Comparison of ENCODE assay signal across 8 cellular contexts in the genomic region with DNA sequence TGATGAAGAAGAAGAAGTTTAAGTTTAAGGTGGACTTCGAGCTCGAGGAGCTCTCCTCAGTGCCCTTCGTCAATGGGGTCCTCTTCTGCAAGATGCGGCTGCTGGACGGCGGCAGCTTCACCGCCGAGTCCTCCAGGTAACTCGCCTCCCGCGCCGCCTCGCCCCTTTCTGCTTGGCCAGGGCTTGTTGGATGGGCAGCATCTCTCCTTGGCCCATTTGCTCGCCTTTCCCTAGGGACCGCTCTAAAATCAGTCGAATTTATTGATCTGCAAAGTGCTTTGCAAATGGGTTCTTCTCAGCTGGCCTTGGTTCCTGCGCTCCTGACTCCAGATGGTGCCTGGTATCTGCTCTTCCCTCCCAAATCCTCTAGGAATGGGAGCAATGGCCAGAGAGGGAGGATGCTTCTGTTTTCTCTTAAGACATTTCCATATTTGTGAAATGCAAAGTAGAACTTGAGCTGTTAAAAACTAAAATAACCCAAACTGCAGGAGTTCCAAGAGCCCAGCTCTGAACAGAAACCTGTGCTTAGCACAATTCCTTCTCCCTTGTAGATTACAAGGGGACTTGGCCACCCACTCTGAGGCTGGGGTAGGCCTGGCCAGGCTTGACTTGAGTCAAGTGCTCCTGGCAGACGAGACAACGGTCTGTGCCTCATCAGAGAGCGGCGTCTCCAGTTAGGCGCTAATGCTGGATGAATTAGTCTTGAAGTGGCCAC. TPM values are rescaled to one million over a fixed set of nuclear protein-coding genes. Genes with fewer than 3 reads are reported as not detected.
A peak's percentile ranks its signal among the peaks of the same experiment; 100 is the strongest.
DNase-seq lines count a peak whose midpoint lies in the region; ATAC-seq and TF ChIP-seq lines count a peak whose summit lies in the region.

No MANE protein-coding gene starts in this region.

- H3K4me1 ChIP-seq in Peyer's patch (peaks cover 0 to 29% (median 7%) of the 10 kb centered on the region in 4 donors), gastroesophageal sphincter (peaks cover 0 to 37% (median 6%) of the 10 kb centered on the region in 3 donors), aorta (ENCODE audit: control insufficient read depth in 1 of 2, insufficient read depth in 2 of 2, low read length in 2 of 2) (peaks cover 0 to 4% of the 10 kb centered on the region in 2 donors)

- WGBS in gastroesophageal sphincter (ENCODE audit: low coverage in 1 of 2), 2 donors: 0% methylated on average over 6 to 9 of the region's 22 CpGs
- WGBS in aorta, 2 donors: 0 to 1% methylated on average over 22 of the region's 22 CpGs

- no peaks in the 10 kb centered on the region for H3K9me3 Mint-ChIP-seq in activated T-helper 17 cell treated with anti-CD3 and anti-CD28 coated beads, Interleukin-2, amount 50 U/mL, for 72 hours

- H3K9me3 ChIP-seq in Peyer's patch: no peaks in the 10 kb centered on the region
- no peaks in the 10 kb centered on the region for H3K9me3 ChIP-seq in gastroesophageal sphincter
- no peaks in the 10 kb centered on the region for H3K9me3 ChIP-seq in aorta (ENCODE audit: control insufficient read depth, low read length)

- peaks cover 14% of the 10 kb centered on the region for H3K4me1 Mint-ChIP-seq in activated T-helper 17 cell treated with anti-CD3 and anti-CD28 coated beads, Interleukin-2, amount 50 U/mL, for 72 hours

- peak; percentile 6 for ATAC-seq in GM19467 (IDR thresholded peaks at IDR 0.05; ENCODE audit: unreplicated experiment)
- ATAC-seq in activated T-helper 17 cell treated with anti-CD3 and anti-CD28 coated beads, Interleukin-2, amount 50 U/mL, for 72 hours (replicated peaks): peak; percentile 54
- ATAC-seq in gastroesophageal sphincter: peak; percentile 23
- ATAC-seq in aorta (ENCODE audit: low FRiP score): no peak

- TF ChIP-seq POLR2A in Peyer's patch (IDR thresholded peaks at IDR 0.05) (peak; percentile 20 to 53), gastroesophageal sphincter (IDR thresholded peaks at IDR 0.05) (no peak)

- H3K4me3 ChIP-seq in Peyer's patch (peak overlapping the region; percentile 48 to 76 (median 62)), gastroesophageal sphincter (peak overlapping the region; percentile 52 to 66), aorta (ENCODE audit: low read length in 2 of 2) (peak overlapping the region; percentile 78 to 95)

- no peaks in the 10 kb centered on the region for H3K27me3 Mint-ChIP-seq in activated T-helper 17 cell treated with anti-CD3 and anti-CD28 coated beads, Interleukin-2, amount 50 U/mL, for 72 hours

- peak overlapping the region; percentile 99 for H3K4me3 Mint-ChIP-seq in activated T-helper 17 cell treated with anti-CD3 and anti-CD28 coated beads, Interleukin-2, amount 50 U/mL, for 72 hours

- DNase-seq in COR-L47 (lab: John Stamatoyannopoulos, UW) (peak; percentile 45), HT1080 (ENCODE audit: low read depth) (peak; percentile 48), Peyer's patch (peak; percentile 65 to 85 (median 72)), occipital lobe (lab: John Stamatoyannopoulos, UW) (peak; percentile 20), aorta (peak; percentile 76 to 83)

- no peaks in the 10 kb centered on the region for H3K36me3 ChIP-seq in Peyer's patch
- no peaks in the 10 kb centered on the region for H3K36me3 ChIP-seq in gastroesophageal sphincter
- H3K36me3 ChIP-seq in aorta (ENCODE audit: control insufficient read depth in 1 of 2, insufficient read depth in 2 of 2, low read length in 1 of 2): no peaks in the 10 kb centered on the region

- TF ChIP-seq EP300 in gastroesophageal sphincter (IDR thresholded peaks at IDR 0.05): no peak

- no peaks in the 10 kb centered on the region for H3K36me3 Mint-ChIP-seq in activated T-helper 17 cell treated with anti-CD3 and anti-CD28 coated beads, Interleukin-2, amount 50 U/mL, for 72 hours (ENCODE audit: low read depth)

- no peaks in the 10 kb centered on the region for H3K27me3 ChIP-seq in Peyer's patch
- no peaks in the 10 kb centered on the region for H3K27me3 ChIP-seq in gastroesophageal sphincter
- no peaks in the 10 kb centered on the region for H3K27me3 ChIP-seq in aorta (ENCODE audit: control insufficient read depth in 1 of 2, insufficient read depth in 2 of 2, low read length in 1 of 2)

- peak overlapping the region; percentile 93 for H3K27ac Mint-ChIP-seq in activated T-helper 17 cell treated with anti-CD3 and anti-CD28 coated beads, Interleukin-2, amount 50 U/mL, for 72 hours

- TF ChIP-seq CTCF in Peyer's patch (IDR thresholded peaks at IDR 0.05): peak in 2 of 6 experiments; percentile 27 to 37
- TF ChIP-seq CTCF in gastroesophageal sphincter (IDR thresholded peaks at IDR 0.05): no peak

- H3K27ac ChIP-seq in Peyer's patch (peak overlapping the region; percentile 64 to 84 (median 80)), gastroesophageal sphincter (peak overlapping the region; percentile 24 to 82 (median 74)), aorta (ENCODE audit: low read depth in 1 of 2, low read length in 2 of 2) (peak overlapping the region in 1 of 2 donors; percentile 77)

- intact Hi-C loops in aorta (cut with DNase I): loop anchor here (5.0 to 10.0 kb wide), 2 partner anchors 48 to 54 kb away; no protein-coding TSS in a partner anchor

RNA-seq across cellular contexts. Expression of a gene that starts 0.7 kb away (rescaled TPM):
- 7.6 and 7.8 TPM in 2 replicates for total RNA-seq in HT1080 (2014; rRNA removed; shearing (Covaris generic))
- polyA plus RNA-seq in HT1080 (2015; cell fraction: cytosol; rRNA removed): 6.8 and 8.1 TPM in 2 replicates
- 4.4 and 4.6 TPM in 2 replicates for polyA plus RNA-seq in HT1080 (2015; cell fraction: nucleus; rRNA removed)
- 10 to 100 TPM; 11.1 to 20.6 (median 15.4) TPM for total RNA-seq in Peyer's patch
- total RNA-seq in activated T-helper 17 cell treated with anti-CD3 and anti-CD28 coated beads, Interleukin-2, amount 50 U/mL, for 72 hours: 1 to 10 TPM; 6.7 to 7.0 TPM
- 10 to 100 TPM; 11.6 to 23.8 (median 14.9) TPM for total RNA-seq in gastroesophageal sphincter
- total RNA-seq in occipital lobe: 61.1 TPM
- 10 to 100 TPM; 13.6 to 34.9 TPM for total RNA-seq in aorta
- 10 to 100 TPM in 1 of 2 donors, 1 to 10 TPM in 1; 7.6 to 11.0 TPM for polyA plus RNA-seq in aorta

Comparison
In these comparisons a context has a peak if more than half of its experiments do, and no peak if none do; other contexts are left out.
1. DNase-seq: peak in every context shown above with its lines; median percentile 80 in aorta; 72 in Peyer's patch; 48 in HT1080; 45 in COR-L47; 20 in occipital lobe.
2. POLR2A ChIP-seq: peak in Peyer's patch (2 of 2); none in gastroesophageal sphincter (0 of 2).
3. Peak in every context shown above with its lines, with median percentiles within 50 percentile points of each other: H3K4me3 ChIP-seq.